ENCODE assay signal across 26 cellular contexts in the genomic region with DNA sequence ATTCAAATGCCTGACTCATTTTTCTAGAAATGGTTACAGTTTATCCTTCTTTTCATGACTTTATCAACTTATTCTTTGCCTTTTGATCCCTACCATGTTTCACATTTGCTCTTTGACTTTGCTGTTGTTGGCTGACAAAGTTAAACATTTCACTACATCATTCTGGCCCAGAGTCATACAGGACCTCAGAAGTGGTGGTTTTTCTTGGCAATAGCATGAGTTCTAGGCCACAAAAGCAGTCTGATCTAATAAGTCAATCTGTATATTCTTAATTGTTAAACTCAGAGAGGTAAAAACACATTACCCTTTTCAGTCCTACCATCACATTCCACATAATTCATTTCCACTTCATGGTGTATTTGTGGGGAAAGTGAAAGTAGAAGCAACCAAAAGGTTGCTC.
"Had no signal": no experiment of that assay in that cellular context is flagged by ENCODE, and none has a peak within 500 bp of the region (broad histone marks: within the 10 kb centered on the region; RNA-seq: fewer than 3 reads in every experiment).

No MANE protein-coding gene starts in this region.

- H3K4me1 ChIP-seq: left ventricle myocardium inferior, neural progenitor cell, parathyroid adenoma, psoas muscle, right atrium auricular region, sigmoid colon, spleen, suprapubic skin, tibial artery, upper lobe of right lung had no signal

- H3K79me2 ChIP-seq: hepatocyte, parathyroid adenoma had no signal

- H2AFZ ChIP-seq: hepatocyte, neural progenitor cell, parathyroid adenoma had no signal

- H3K9me3 ChIP-seq: left ventricle myocardium inferior, neutrophil, psoas muscle, right atrium auricular region, sigmoid colon, spleen, suprapubic skin, thoracic aorta, tibial artery, upper lobe of right lung had no signal

- H3K9ac ChIP-seq: neural progenitor cell, parathyroid adenoma had no signal

- DNase-seq: kidney glomerular epithelial cell; left cardiac atrium; left ventricle myocardium inferior; mesendoderm; naive B cell; natural killer cell; nephron progenitor cell; occipital lobe; psoas muscle; sigmoid colon; small intestine; spleen; stimulated activated CD4-positive, alpha-beta T cell treated with anti-CD3 and anti-CD28 coated beads, Interleukin-4, amount 100 ng/mL, for 24 hours; stimulated activated naive CD4-positive, alpha-beta T cell; tibial artery; trophoblast cell; upper lobe of right lung had no signal

- H3K27me3 ChIP-seq: hepatocyte, neural progenitor cell, neutrophil, right atrium auricular region, sigmoid colon, spleen, suprapubic skin, tibial artery, upper lobe of right lung had no signal

- H3K27ac ChIP-seq: hepatocyte, left ventricle myocardium inferior, neural progenitor cell, neutrophil, parathyroid adenoma, psoas muscle, right atrium auricular region, sigmoid colon, spleen, suprapubic skin, thoracic aorta, tibial artery, upper lobe of right lung had no signal

- H3K36me3 ChIP-seq: left ventricle myocardium inferior, neural progenitor cell, neutrophil, right atrium auricular region, sigmoid colon, spleen, suprapubic skin, thoracic aorta, tibial artery, upper lobe of right lung had no signal

- ATAC-seq: left cardiac atrium; natural killer cell; psoas muscle; stimulated activated effector memory CD8-positive, alpha-beta T cell treated with anti-CD3 and anti-CD28 coated beads, Interleukin-12 subunit alpha, Interleukin-12 subunit beta, amount 100 ng/mL, for 72 hours; upper lobe of right lung had no signal

- H3K4me3 ChIP-seq: hepatocyte, left ventricle myocardium inferior, lung, neural progenitor cell, psoas muscle, right atrium auricular region, sigmoid colon, spleen, suprapubic skin, thoracic aorta, tibial artery, upper lobe of right lung had no signal

- H3K4me2 ChIP-seq: hepatocyte, neural progenitor cell had no signal
